11 cellular contexts compared by ENCODE assay signal in the genomic region with DNA sequence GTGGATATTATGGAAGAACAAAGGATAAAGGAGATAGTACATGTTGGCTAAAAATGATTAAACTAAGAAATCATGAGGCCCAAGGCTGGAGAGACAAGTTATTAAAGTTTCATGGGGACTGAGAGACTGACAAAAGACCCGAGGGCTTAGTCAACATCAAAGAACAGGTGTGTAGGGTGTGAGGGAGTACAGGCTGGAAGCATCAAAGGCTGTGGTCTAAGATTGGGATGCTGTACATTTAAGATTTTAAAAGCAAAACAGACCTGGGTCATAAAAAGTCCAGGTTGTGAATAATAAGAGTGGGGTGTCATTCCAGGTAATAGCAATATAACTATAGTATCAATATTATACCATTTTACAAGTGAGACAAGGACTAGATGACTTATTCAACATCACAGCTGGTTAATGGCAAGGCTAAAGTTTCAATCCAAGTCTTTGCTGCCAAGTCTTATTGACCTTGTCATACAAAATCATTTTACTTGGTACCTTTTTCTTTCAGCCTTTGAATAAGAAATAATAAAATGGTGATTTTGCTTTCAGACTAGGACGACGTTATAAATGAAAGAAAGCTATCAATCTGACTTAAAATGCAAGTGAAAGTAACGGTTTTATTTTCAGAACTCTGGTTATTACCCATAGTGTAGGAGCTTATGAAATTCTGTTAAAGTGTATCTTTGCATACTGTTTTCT.
DNase-seq lines count a peak whose midpoint lies in the region; ATAC-seq and TF ChIP-seq lines count a peak whose summit lies in the region.
"Had no signal": no experiment of that assay in that cellular context is flagged by ENCODE, and none has a peak within 500 bp of the region (broad histone marks: within the 10 kb centered on the region; RNA-seq: fewer than 3 reads in every experiment).

No MANE protein-coding gene starts in this region.

- no peak overlapping the region for H3K27ac Mint-ChIP-seq in type B pancreatic cell
- H3K27ac Mint-ChIP-seq: endodermal cell had no signal

- no peaks in the 10 kb centered on the region for H3K36me3 Mint-ChIP-seq in type B pancreatic cell

- ATAC-seq in GM18498 (IDR thresholded peaks at IDR 0.05; ENCODE audit: unreplicated experiment) (peak; percentile 71), GM19351 (IDR thresholded peaks at IDR 0.05; ENCODE audit: unreplicated experiment) (peak; percentile 74), HG02884 (IDR thresholded peaks at IDR 0.05; ENCODE audit: unreplicated experiment) (peak; percentile 76)

- TF ChIP-seq CTCF in OCI-LY3 (IDR thresholded peaks at IDR 0.05; ENCODE audit: low read depth, low read length) (no peak), type B pancreatic cell (conservative IDR thresholded peaks at IDR 0.05) (no peak)

- no peaks in the 10 kb centered on the region for H3K4me1 Mint-ChIP-seq in type B pancreatic cell (ENCODE audit: unreplicated experiment)
- H3K4me1 Mint-ChIP-seq: endodermal cell had no signal

- no peak overlapping the region for H2AFZ ChIP-seq in OCI-LY3 (ENCODE audit: low read depth, low read length)

- H3K27me3 Mint-ChIP-seq in type B pancreatic cell, result peaks cover 15% of the 10 kb centered on the region

- peak overlapping the region; percentile 23 for H3K4me3 ChIP-seq in OCI-LY3 (ENCODE audit: low read length)

- H3K79me2 ChIP-seq in OCI-LY3 (ENCODE audit: low read length), result peaks cover 73% of the 10 kb centered on the region

- H3K27me3 ChIP-seq in OCI-LY3 (ENCODE audit: low read depth, low read length), result no peaks in the 10 kb centered on the region

- H3K27ac ChIP-seq in OCI-LY3 (ENCODE audit: low read length), result peak overlapping the region; percentile 97

- peak overlapping the region; percentile 57 for H3K4me2 ChIP-seq in OCI-LY3 (ENCODE audit: low read length)

- no peaks in the 10 kb centered on the region for H4K20me1 ChIP-seq in OCI-LY3 (ENCODE audit: insufficient read depth, low read length)

- H3K4me3 Mint-ChIP-seq in type B pancreatic cell, result no peak overlapping the region
- H3K4me3 Mint-ChIP-seq: endodermal cell had no signal

- peaks cover 85% of the 10 kb centered on the region for H3K4me1 ChIP-seq in OCI-LY3 (ENCODE audit: low read length)

- DNase-seq in OCI-M2 (lab: John Stamatoyannopoulos, UW; ENCODE audit: unreplicated experiment) (no peak), LoVo (ENCODE audit: low spot score) (no peak), type B pancreatic cell (ENCODE audit: extremely low spot score, unreplicated experiment) (no peak), cerebellar cortex (ENCODE audit: low spot score) (no peak)
- DNase-seq: endodermal cell, NCI-H2107, posterior cingulate gyrus had no signal

- no peaks in the 10 kb centered on the region for H3K9me3 ChIP-seq in OCI-LY3 (ENCODE audit: insufficient read depth, low read length)

- H3K9ac ChIP-seq in OCI-LY3 (ENCODE audit: low read length), result peak overlapping the region; percentile 77

- no peaks in the 10 kb centered on the region for H3K9me3 Mint-ChIP-seq in type B pancreatic cell
- H3K9me3 Mint-ChIP-seq: endodermal cell had no signal

- peaks cover 4% of the 10 kb centered on the region for H3K36me3 ChIP-seq in OCI-LY3 (replicated peaks; ENCODE audit: low read depth, low read length)
